ENCODE assay signal across 12 cellular contexts in genomic region chrX:113522814-113523213, GRCh38.
DNase-seq lines count a peak whose midpoint lies in the region; ATAC-seq, FAIRE-seq and TF ChIP-seq lines count a peak whose summit lies in the region.
"Had no signal": no experiment of that assay in that cellular context is flagged by ENCODE, and none has a peak within 500 bp of the region (broad histone marks: within the 10 kb centered on the region; RNA-seq: fewer than 3 reads in every experiment).

No MANE protein-coding gene starts in this region.

- no peaks in the 10 kb centered on the region for H3K27me3 ChIP-seq in astrocyte (ENCODE audit: insufficient read depth, low read length)
- H3K27me3 ChIP-seq: neutrophil had no signal

- H4K20me1 ChIP-seq in astrocyte (ENCODE audit: insufficient read depth, low read length) = no peaks in the 10 kb centered on the region

- H3K79me2 ChIP-seq in astrocyte (ENCODE audit: insufficient read depth, low read length) = no peaks in the 10 kb centered on the region

- no peaks in the 10 kb centered on the region for H3K4me1 ChIP-seq in astrocyte (ENCODE audit: insufficient read depth, low read length)

- no peak overlapping the region for H2AFZ ChIP-seq in astrocyte (ENCODE audit: low read depth, low read length)

- H3K27ac Mint-ChIP-seq in astrocyte (ENCODE audit: unreplicated experiment) (no peak overlapping the region), glutamatergic neuron (ENCODE audit: unreplicated experiment) (no peak overlapping the region), T-helper 17 cell (no peak overlapping the region)
- H3K27ac Mint-ChIP-seq: CD4-positive, CD25-positive, alpha-beta regulatory T cell had no signal

- ATAC-seq in GM18511 (IDR thresholded peaks at IDR 0.05; ENCODE audit: unreplicated experiment) (peak; percentile 98), GM21717 (IDR thresholded peaks at IDR 0.05; ENCODE audit: unreplicated experiment) (peak; percentile 99), HG03342 (IDR thresholded peaks at IDR 0.05; ENCODE audit: unreplicated experiment) (peak; percentile 98), T-helper 17 cell (no peak)

- no peak for TF ChIP-seq CTCF in astrocyte (IDR thresholded peaks at IDR 0.05; ENCODE audit: insufficient read depth, low read depth, low read length)
- TF ChIP-seq CTCF in glutamatergic neuron (IDR thresholded peaks at IDR 0.05; ENCODE audit: partially characterized antibody, unreplicated experiment) = no peak

- peak; percentile 82 for FAIRE-seq in astrocyte (lab: Jason Lieb, UNC)

- H3K27ac ChIP-seq in astrocyte (ENCODE audit: low read depth, low read length) = no peak overlapping the region
- H3K27ac ChIP-seq: neutrophil had no signal

- H3K9ac ChIP-seq in astrocyte (ENCODE audit: low read length) = no peak overlapping the region

- no peak overlapping the region for H3K4me2 ChIP-seq in astrocyte (ENCODE audit: low read length)

- H3K36me3 Mint-ChIP-seq in astrocyte (ENCODE audit: low read depth, unreplicated experiment) (no peaks in the 10 kb centered on the region), glutamatergic neuron (ENCODE audit: unreplicated experiment) (no peaks in the 10 kb centered on the region), T-helper 17 cell (ENCODE audit: low read depth) (no peaks in the 10 kb centered on the region)
- H3K36me3 Mint-ChIP-seq: CD4-positive, CD25-positive, alpha-beta regulatory T cell had no signal

- peaks cover 4% of the 10 kb centered on the region for H3K4me1 Mint-ChIP-seq in astrocyte (ENCODE audit: low read depth, unreplicated experiment)
- no peaks in the 10 kb centered on the region for H3K4me1 Mint-ChIP-seq in glutamatergic neuron (ENCODE audit: low read depth, unreplicated experiment)
- H3K4me1 Mint-ChIP-seq in T-helper 17 cell = no peaks in the 10 kb centered on the region
- H3K4me1 Mint-ChIP-seq: CD4-positive, CD25-positive, alpha-beta regulatory T cell had no signal

- H3K36me3 ChIP-seq in astrocyte (ENCODE audit: insufficient read depth, low read length) = no peaks in the 10 kb centered on the region
- H3K36me3 ChIP-seq: neutrophil had no signal

- H3K4me3 ChIP-seq in astrocyte (ENCODE audit: insufficient read depth, low read depth, low read length) = no peak overlapping the region

- H3K4me3 Mint-ChIP-seq in astrocyte (ENCODE audit: unreplicated experiment) (no peak overlapping the region), glutamatergic neuron (ENCODE audit: unreplicated experiment) (no peak overlapping the region), T-helper 17 cell (no peak overlapping the region)
- H3K4me3 Mint-ChIP-seq: CD4-positive, CD25-positive, alpha-beta regulatory T cell had no signal

- H3K9me3 Mint-ChIP-seq in astrocyte (ENCODE audit: unreplicated experiment) = no peaks in the 10 kb centered on the region
- no peaks in the 10 kb centered on the region for H3K9me3 Mint-ChIP-seq in glutamatergic neuron (ENCODE audit: unreplicated experiment)

- H3K9me3 ChIP-seq in astrocyte (ENCODE audit: insufficient read depth, low read depth, low read length) (no peaks in the 10 kb centered on the region), T-helper 17 cell (ENCODE audit: control insufficient read depth, low read length, poor library complexity, severe bottlenecking) (no peaks in the 10 kb centered on the region)
- H3K9me3 ChIP-seq: neutrophil had no signal

- DNase-seq in astrocyte (ENCODE audit: low read depth) = no peak
- no peak for DNase-seq in glutamatergic neuron
- DNase-seq in NCI-H1694 (lab: John Stamatoyannopoulos, UW) = no peak
- DNase-seq in NCI-H524 (lab: John Stamatoyannopoulos, UW) = no peak
- DNase-seq in T-helper 17 cell = no peak
- DNase-seq: CD4-positive, CD25-positive, alpha-beta regulatory T cell; MM.1S; SHP77 had no signal

- no peaks in the 10 kb centered on the region for H3K27me3 Mint-ChIP-seq in astrocyte (ENCODE audit: low read depth, unreplicated experiment)
- no peaks in the 10 kb centered on the region for H3K27me3 Mint-ChIP-seq in glutamatergic neuron (ENCODE audit: unreplicated experiment)
- H3K27me3 Mint-ChIP-seq in T-helper 17 cell = no peaks in the 10 kb centered on the region
- H3K27me3 Mint-ChIP-seq: CD4-positive, CD25-positive, alpha-beta regulatory T cell had no signal
